In genomic region chr2:149587220-149587949, GRCh38 we compare ENCODE assay signal across 8 cellular contexts. TPM values are rescaled to one million over a fixed set of nuclear protein-coding genes. Genes with fewer than 3 reads are reported as not detected.
DNase-seq lines count a peak whose midpoint lies in the region; ATAC-seq, FAIRE-seq and TF ChIP-seq lines count a peak whose summit lies in the region.

Gene MMADHC, minus strand, starts transcription at chr2:149587775. Its CDS starts 678 bp downstream, at chr2:149587097.

- intact Hi-C loops in adrenal gland (cut with DNase I) (no loop called here), heart right ventricle (cut with DNase I) (loop anchor here in 3 of 10 donors (5.0 kb wide), 2 partner anchors 900 to 1825 kb away; partner anchors contain the start of gene RND3 (in 2 of the 3)), posterior vena cava (cut with DNase I) (no loop called here), upper lobe of right lung (cut with DNase I) (no loop called here)

- peak; percentile 99 for FAIRE-seq in GM12892 (lab: Jason Lieb, UNC)

- H3K9me3 ChIP-seq in adrenal gland (replicated peaks in 1 of 3) (no peaks in the 10 kb centered on the region), heart right ventricle (no peaks in the 10 kb centered on the region), upper lobe of right lung (no peaks in the 10 kb centered on the region)

- TF ChIP-seq CTCF in adrenal gland (IDR thresholded peaks at IDR 0.05) (no peak), heart right ventricle (IDR thresholded peaks at IDR 0.05) (no peak), upper lobe of right lung (IDR thresholded peaks at IDR 0.05) (no peak)

- DNase-seq in GM12892 (ENCODE audit: insufficient read length) = peak; percentile 42
- peak; percentile 95 for DNase-seq in NCI-H146 (lab: John Stamatoyannopoulos, UW)
- peak; percentile 85 to 96 (median 89) for DNase-seq in T-helper 1 cell
- DNase-seq in adrenal gland = peak; percentile 94 to 98 (median 96)
- DNase-seq in heart right ventricle = peak; percentile 94
- DNase-seq in posterior vena cava (ENCODE audit: low spot score) = peak; percentile 98
- peak; percentile 97 for DNase-seq in upper lobe of right lung

- H3K4me1 ChIP-seq in adrenal gland (replicated peaks in 1 of 2) (peaks cover 26 to 42% of the 10 kb centered on the region in 2 donors), heart right ventricle (peaks cover 0 to 51% (median 37%) of the 10 kb centered on the region in 9 donors), upper lobe of right lung (peaks cover 23% of the 10 kb centered on the region)

- no peaks in the 10 kb centered on the region for H3K27me3 ChIP-seq in adrenal gland
- no peaks in the 10 kb centered on the region for H3K27me3 ChIP-seq in heart right ventricle
- H3K27me3 ChIP-seq in upper lobe of right lung = no peaks in the 10 kb centered on the region

- 0 to 1% (median 0%) methylated on average over 37 to 45 of the region's 45 CpGs for WGBS in adrenal gland, 4 donors
- WGBS in heart right ventricle, 2 donors = 0% methylated on average over 45 of the region's 45 CpGs

- H3K4me3 ChIP-seq in adrenal gland = peak within 1 kb of the TSS; percentile 68 to 97 (median 86)
- H3K4me3 ChIP-seq in heart right ventricle = peak within 1 kb of the TSS; percentile 60 to 94 (median 78)
- H3K4me3 ChIP-seq in upper lobe of right lung = peak within 1 kb of the TSS; percentile 78

- peak; percentile 98 for TF ChIP-seq POLR2A in GM12892 (IDR thresholded peaks at IDR 0.05; ENCODE audit: low read depth, low read length)
- TF ChIP-seq POLR2A in adrenal gland (IDR thresholded peaks at IDR 0.05) = peak; percentile 80 to 95

- ATAC-seq in HG02852 (IDR thresholded peaks at IDR 0.05; ENCODE audit: unreplicated experiment) (peak; percentile 97), heart right ventricle (peak; percentile 98 to 100 (median 99)), upper lobe of right lung (peak; percentile 99)

- H3K27ac ChIP-seq in adrenal gland = peak within 1 kb of the TSS; percentile 82 to 99 (median 97)
- peak within 1 kb of the TSS; percentile 92 to 99 (median 94) for H3K27ac ChIP-seq in heart right ventricle
- H3K27ac ChIP-seq in upper lobe of right lung = peak within 1 kb of the TSS; percentile 98

- peaks cover 0 to 3% of the 10 kb centered on the region in 2 donors for H3K36me3 ChIP-seq in adrenal gland (replicated peaks in 1 of 2)
- peaks cover 0 to 32% (median 6%) of the 10 kb centered on the region in 9 donors for H3K36me3 ChIP-seq in heart right ventricle
- peaks cover 25% of the 10 kb centered on the region for H3K36me3 ChIP-seq in upper lobe of right lung

RNA-seq across cellular contexts. Expression of gene MMADHC, which starts in this region (rescaled TPM):
- 113 TPM for polyA plus RNA-seq in GM12892 (2012; ENCODE audit: missing spikeins)
- 100 to 1,000 TPM in 3 of 8 donors, 10 to 100 TPM in 5; 45.9 to 124 (median 91.0) TPM for total RNA-seq in adrenal gland
- polyA plus RNA-seq in adrenal gland = 100 to 1,000 TPM in 1 of 3 donors, 10 to 100 TPM in 2; 28.0 to 123 (median 30.7) TPM
- 100 to 1,000 TPM; 111 to 132 (median 127) TPM for total RNA-seq in heart right ventricle
- 100 to 1,000 TPM in 1 of 2 donors, 10 to 100 TPM in 1; 20.4 to 119 TPM for polyA plus RNA-seq in heart right ventricle
- total RNA-seq in posterior vena cava = 10 to 100 TPM; 73.3 to 81.5 TPM
- total RNA-seq in upper lobe of right lung = 70.9 TPM

Comparison
In these comparisons a context has a peak if more than half of its experiments do, and no peak if none do; other contexts are left out.
1. Peak in every context shown above with its lines: DNase-seq, ATAC-seq, H3K4me3 ChIP-seq and H3K27ac ChIP-seq.
2. DNase-seq: peak in every context shown above with its lines; median percentile 98 in posterior vena cava; 97 in upper lobe of right lung; 96 in adrenal gland; 95 in NCI-H146; 94 in heart right ventricle; 89 in T-helper 1 cell; 42 in GM12892.